ENCODE assay signal across 8 cellular contexts in the genomic region with DNA sequence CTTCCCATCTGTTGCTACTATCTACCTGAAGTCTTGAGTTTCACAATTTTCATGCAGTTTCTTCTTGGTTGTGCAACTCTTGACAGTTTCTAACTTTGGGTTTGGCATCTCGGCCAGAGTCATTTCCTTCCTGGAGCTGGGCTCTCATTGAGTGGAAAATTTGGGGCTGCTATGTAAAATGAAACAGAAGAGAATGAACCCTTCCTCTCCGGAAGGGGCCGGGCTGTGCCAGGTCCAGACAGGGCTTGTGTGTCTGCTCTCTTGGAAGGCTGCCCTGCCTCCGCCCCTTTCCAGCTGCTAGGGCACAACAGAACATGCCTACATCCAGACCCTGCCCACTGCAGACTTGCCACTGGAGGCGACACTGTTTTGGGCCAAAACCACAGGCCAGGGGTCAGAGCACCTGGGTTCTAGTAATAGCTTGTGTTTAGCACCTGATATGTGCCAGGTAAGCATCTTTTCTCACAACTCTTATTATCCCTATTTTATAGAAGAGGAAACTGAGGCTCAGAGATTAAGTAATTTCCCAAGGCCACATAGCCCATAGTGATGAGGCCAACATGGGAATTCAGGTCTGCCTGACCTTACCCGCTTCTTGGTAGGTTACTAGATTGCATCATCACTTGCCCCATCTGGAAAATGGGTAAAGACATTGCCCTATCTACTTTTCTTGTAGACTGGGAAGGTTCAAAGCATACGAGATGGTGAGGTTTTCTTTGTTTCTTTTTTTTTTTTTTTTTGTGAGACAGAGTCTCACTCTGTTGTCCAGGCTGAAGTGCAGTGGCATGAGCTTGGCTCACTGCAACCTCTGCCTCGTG. TPM values are rescaled to one million over a fixed set of nuclear protein-coding genes. Genes with fewer than 3 reads are reported as not detected.
DNase-seq lines count a peak whose midpoint lies in the region; ATAC-seq and TF ChIP-seq lines count a peak whose summit lies in the region.

No MANE protein-coding gene starts in this region.

- CTCF ChIA-PET in OCI-LY7 (lab: Charles Lee; ENCODE audit: unreplicated experiment) = interaction anchor here (1.1 to 2.0 kb wide), 2 partner anchors 12 to 23 kb away, joined by 4 to 5 read pairs; no protein-coding TSS in a partner anchor

- H4K20me1 ChIP-seq in OCI-LY7 (ENCODE audit: insufficient read depth, low read length) = no peaks in the 10 kb centered on the region

- POLR2A ChIA-PET in OCI-LY7 (lab: Charles Lee) = interaction anchor here (0.5 to 1.6 kb wide), 8 partner anchors 11 to 204 kb away, joined by 3 to 6 read pairs (median 3); no protein-coding TSS in a partner anchor

- peak overlapping the region; percentile 37 for H3K27ac ChIP-seq in OCI-LY7 (ENCODE audit: low read depth, low read length, poor library complexity, severe bottlenecking)
- H3K27ac ChIP-seq in ascending aorta = peak overlapping the region; percentile 84 to 94

- H3K9me3 ChIP-seq in OCI-LY7 (ENCODE audit: low read length) (no peaks in the 10 kb centered on the region), ascending aorta (no peaks in the 10 kb centered on the region)

- H3K36me3 ChIP-seq in OCI-LY7 (ENCODE audit: insufficient read depth, low read length) (no peaks in the 10 kb centered on the region), ascending aorta (no peaks in the 10 kb centered on the region)

- BruUV-seq in OCI-LY7 (replicated peaks; lab: Mats Ljungman, UMichigan) = no TSS peak

- DNase-seq in G401 (ENCODE audit: low spot score) = peak; percentile 9
- DNase-seq in OCI-LY7 (ENCODE audit: low spot score) = peak; percentile 51
- DNase-seq in ascending aorta (ENCODE audit: low spot score in 2 of 2) = peak; percentile 90 to 99
- DNase-seq in inferior parietal cortex (ENCODE audit: extremely low spot score) = peak; percentile 86
- peak; percentile 10 for DNase-seq in stimulated activated naive CD4-positive, alpha-beta T cell treated with Interleukin-2 at 50 U/mL for 16 hours (lab: John Stamatoyannopoulos, UW)

- in situ Hi-C loops in G401 (cut with HindIII; ENCODE audit: low sequenced_read_pairs) = no loop called here

- no peaks in the 10 kb centered on the region for H3K9me2 ChIP-seq in OCI-LY7 (ENCODE audit: insufficient read depth, low read length)

- H2AFZ ChIP-seq in OCI-LY7 (ENCODE audit: low read length) = peak overlapping the region; percentile 46; the same call in 1 of the 2 replicates

- H3K79me2 ChIP-seq in OCI-LY7 (ENCODE audit: insufficient read depth, low read depth, low read length) = no peaks in the 10 kb centered on the region

- H3K4me3 ChIP-seq in OCI-LY7 (ENCODE audit: low read depth, low read length, poor library complexity, severe bottlenecking) (peak overlapping the region; percentile 2), ascending aorta (no peak overlapping the region)

- ATAC-seq in HG02840 (IDR thresholded peaks at IDR 0.05; ENCODE audit: low FRiP score, unreplicated experiment) = no peak
- no peak for ATAC-seq in GM18520 (IDR thresholded peaks at IDR 0.05; ENCODE audit: unreplicated experiment)
- ATAC-seq in HG03469 (IDR thresholded peaks at IDR 0.05; ENCODE audit: unreplicated experiment) = no peak

- TF ChIP-seq CTCF in OCI-LY7 (conservative IDR thresholded peaks at IDR 0.05; ENCODE audit: low read length) (peak; percentile 31; the same call in 1 of the 2 replicates), ascending aorta (IDR thresholded peaks at IDR 0.05) (peak in 1 of 3 experiments; percentile 8)

- H3K4me1 ChIP-seq in OCI-LY7 (ENCODE audit: insufficient read depth, low read length, poor library complexity, severe bottlenecking) (peaks cover 79% of the 10 kb centered on the region), ascending aorta (peaks cover 40 to 83% of the 10 kb centered on the region in 2 donors)

- H3K27me3 ChIP-seq in ascending aorta = no peaks in the 10 kb centered on the region

- intact Hi-C loops in OCI-LY7 (cut with micrococcal nuclease; ENCODE audit: unreplicated experiment) (no loop called here), ascending aorta (cut with DNase I) (loop anchor here (1.0 to 2.0 kb wide), 2 partner anchors 15 kb away; no protein-coding TSS in a partner anchor)

- peak overlapping the region; percentile 50 for H3K4me2 ChIP-seq in OCI-LY7 (ENCODE audit: low read length)

RNA-seq across cellular contexts. Expression of gene IRAK2, which starts 25.0 kb away (rescaled TPM):
- total RNA-seq in G401 (2014; rRNA removed; shearing (Covaris generic)) = 2.4 and 2.5 TPM in 2 replicates
- total RNA-seq in OCI-LY7 (2014; rRNA removed; shearing (Covaris generic)) = 1.1 and 1.4 TPM in 2 replicates
- total RNA-seq in OCI-LY7 (2022) (1.2 and 1.4 TPM in 2 replicates), ascending aorta (1.3 TPM)

RNA-seq across cellular contexts. Expression of gene VHL, which starts 48.2 kb away (rescaled TPM):
- 88.5 and 95.8 TPM in 2 replicates for total RNA-seq in G401 (2014; rRNA removed; shearing (Covaris generic))
- 79.9 and 82.1 TPM in 2 replicates for total RNA-seq in OCI-LY7 (2014; rRNA removed; shearing (Covaris generic))
- 123 and 132 TPM in 2 replicates for total RNA-seq in OCI-LY7 (2022)
- total RNA-seq in ascending aorta = 34.4 TPM

RNA-seq across cellular contexts. Expression of gene TATDN2, which starts 58.5 kb away (rescaled TPM):
- total RNA-seq in G401 (2014; rRNA removed; shearing (Covaris generic)) = 18.8 and 22.1 TPM in 2 replicates
- total RNA-seq in OCI-LY7 (2014; rRNA removed; shearing (Covaris generic)) = 22.0 and 22.9 TPM in 2 replicates
- total RNA-seq in OCI-LY7 (2022) (57.5 and 63.4 TPM in 2 replicates), ascending aorta (29.1 TPM)

Comparison
In these comparisons a context has a peak if more than half of its experiments do, and no peak if none do; other contexts are left out.
1. DNase-seq: peak in every context shown above with its lines; median percentile 94 in ascending aorta; 86 in inferior parietal cortex; 51 in OCI-LY7; 10 in stimulated activated naive CD4-positive, alpha-beta T cell treated with Interleukin-2 at 50 U/mL for 16 hours; 9 in G401.